In genomic region chr9:114810614-114811013, GRCh38 we compare ENCODE assay signal across 22 cellular contexts. TPM values are rescaled to one million over a fixed set of nuclear protein-coding genes. Genes with fewer than 3 reads are reported as not detected.
DNase-seq lines count a peak whose midpoint lies in the region; TF ChIP-seq lines count a peak whose summit lies in the region.
"Had no signal": no experiment of that assay in that cellular context is flagged by ENCODE, and none has a peak within 500 bp of the region (broad histone marks: within the 10 kb centered on the region; RNA-seq: fewer than 3 reads in every experiment).

No MANE protein-coding gene starts in this region.

- peaks cover 6% of the 10 kb centered on the region; the same call in 1 of the 2 replicates for H3F3A ChIP-seq in DOHH2 (ENCODE audit: control insufficient read depth, insufficient read depth)

- no peak overlapping the region for H3K27ac ChIP-seq in DOHH2 (ENCODE audit: low read depth, low read length)
- H3K27ac ChIP-seq in esophagus muscularis mucosa (replicated peaks in 1 of 4), result no peak overlapping the region
- H3K27ac ChIP-seq: C4-2B had no signal

- 0 out of 2 replicates have a peak overlapping the region, but pooled peaks have one; percentile 5 for H3K4me3 ChIP-seq in DOHH2 (ENCODE audit: low read length)
- no peak overlapping the region for H3K4me3 ChIP-seq in esophagus muscularis mucosa
- H3K4me3 ChIP-seq: BLaER1 treated with 17β-estradiol and CSF1 and Interleukin-3, amounts not matched to agents 10 nM and 100 nM; GM12878 had no signal

- H4K20me1 ChIP-seq in DOHH2 (ENCODE audit: control insufficient read depth, insufficient read depth, low read depth, low read length), result no peaks in the 10 kb centered on the region
- H4K20me1 ChIP-seq: BLaER1 treated with 17β-estradiol and CSF1 and Interleukin-3, amounts not matched to agents 10 nM and 100 nM had no signal

- in situ Hi-C loops in KBM-7 (cut with MboI; ENCODE audit: low pct_unique_long_range_greater_than_20kb, low sequenced_read_pairs), result no loop called here

- TF ChIP-seq CTCF in DOHH2 (IDR thresholded peaks at IDR 0.05; ENCODE audit: low read depth, low read length, poor library complexity, severe bottlenecking) (no peak), esophagus muscularis mucosa (IDR thresholded peaks at IDR 0.05) (no peak)

- 86% methylated on average over 3 of the region's 3 CpGs for WGBS in esophagus muscularis mucosa

- DNase-seq in esophagus muscularis mucosa (ENCODE audit: extremely low spot score) (peak; percentile 26), fibroblast of gingiva (ENCODE audit: low read depth) (peak; percentile 75), mucosa of gallbladder (ENCODE audit: low spot score) (no peak), KBM-7 (no peak), NCI-H187 (lab: John Stamatoyannopoulos, UW) (no peak), NCI-H345 treated with DMSO at 0.1 percent for 48 hours (lab: John Stamatoyannopoulos, UW; ENCODE audit: unreplicated experiment) (no peak)
- DNase-seq: 8988T; ACHN; AML-193; Caco-2; CD4-positive, alpha-beta T cell; CD8-positive, alpha-beta T cell; EL; GDM1 had no signal

- TF ChIP-seq POLR2A in esophagus muscularis mucosa (IDR thresholded peaks at IDR 0.05; ENCODE audit: low read depth), result no peak

- no peaks in the 10 kb centered on the region for H3K27me3 ChIP-seq in DOHH2 (ENCODE audit: control insufficient read depth, low read length)
- no peaks in the 10 kb centered on the region for H3K27me3 ChIP-seq in esophagus muscularis mucosa
- H3K27me3 ChIP-seq: BLaER1 treated with 17β-estradiol and CSF1 and Interleukin-3, amounts not matched to agents 10 nM and 100 nM had no signal

- H3K36me3 ChIP-seq in DOHH2 (ENCODE audit: control insufficient read depth, low read length), result no peaks in the 10 kb centered on the region
- no peaks in the 10 kb centered on the region for H3K36me3 ChIP-seq in esophagus muscularis mucosa
- H3K36me3 ChIP-seq: BLaER1 treated with 17β-estradiol and CSF1 and Interleukin-3, amounts not matched to agents 10 nM and 100 nM had no signal

- H3K4me2 ChIP-seq in DOHH2 (ENCODE audit: low read length), result peak overlapping the region; percentile 42

- H3K4me1 ChIP-seq in DOHH2 (ENCODE audit: control insufficient read depth, low read length), result peaks cover 68% of the 10 kb centered on the region
- H3K4me1 ChIP-seq in esophagus muscularis mucosa, result peaks cover 0 to 13% (median 12%) of the 10 kb centered on the region in 4 donors

- intact Hi-C loops in esophagus muscularis mucosa (cut with DNase I), result no loop called here

- H3K9me2 ChIP-seq in DOHH2 (replicated peaks; ENCODE audit: control insufficient read depth, low read length), result no peaks in the 10 kb centered on the region

- TF ChIP-seq EP300 in esophagus muscularis mucosa (IDR thresholded peaks at IDR 0.05), result no peak

- H3K9me3 ChIP-seq in DOHH2 (ENCODE audit: control insufficient read depth, insufficient read depth, low read length) (no peaks in the 10 kb centered on the region), esophagus muscularis mucosa (no peaks in the 10 kb centered on the region)
- H3K9me3 ChIP-seq: Caco-2 had no signal

- no peaks in the 10 kb centered on the region for H3K79me2 ChIP-seq in DOHH2 (ENCODE audit: control insufficient read depth, low read length)

RNA-seq across cellular contexts. Expression of gene TNFSF15, which starts 4.8 kb away (rescaled TPM):
- total RNA-seq in esophagus muscularis mucosa (under 1 TPM; 0.06 to 0.83 (median 0.25) TPM), mucosa of gallbladder (2.2 TPM)
- total RNA-seq: A673; B cell; CD4-positive, alpha-beta T cell; CD8-positive, alpha-beta T cell; Daoy; G401; GM12878 had no signal

Comparison
In these comparisons a context has a peak if more than half of its experiments do, and no peak if none do; other contexts are left out.
1. DNase-seq: peak in esophagus muscularis mucosa (single experiment) and fibroblast of gingiva (single experiment); none in mucosa of gallbladder (single experiment), KBM-7 (single experiment), NCI-H187 (0 of 2) and NCI-H345 treated with DMSO at 0.1 percent for 48 hours (single experiment).